ENCODE assay signal across 8 cellular contexts in the genomic region with DNA sequence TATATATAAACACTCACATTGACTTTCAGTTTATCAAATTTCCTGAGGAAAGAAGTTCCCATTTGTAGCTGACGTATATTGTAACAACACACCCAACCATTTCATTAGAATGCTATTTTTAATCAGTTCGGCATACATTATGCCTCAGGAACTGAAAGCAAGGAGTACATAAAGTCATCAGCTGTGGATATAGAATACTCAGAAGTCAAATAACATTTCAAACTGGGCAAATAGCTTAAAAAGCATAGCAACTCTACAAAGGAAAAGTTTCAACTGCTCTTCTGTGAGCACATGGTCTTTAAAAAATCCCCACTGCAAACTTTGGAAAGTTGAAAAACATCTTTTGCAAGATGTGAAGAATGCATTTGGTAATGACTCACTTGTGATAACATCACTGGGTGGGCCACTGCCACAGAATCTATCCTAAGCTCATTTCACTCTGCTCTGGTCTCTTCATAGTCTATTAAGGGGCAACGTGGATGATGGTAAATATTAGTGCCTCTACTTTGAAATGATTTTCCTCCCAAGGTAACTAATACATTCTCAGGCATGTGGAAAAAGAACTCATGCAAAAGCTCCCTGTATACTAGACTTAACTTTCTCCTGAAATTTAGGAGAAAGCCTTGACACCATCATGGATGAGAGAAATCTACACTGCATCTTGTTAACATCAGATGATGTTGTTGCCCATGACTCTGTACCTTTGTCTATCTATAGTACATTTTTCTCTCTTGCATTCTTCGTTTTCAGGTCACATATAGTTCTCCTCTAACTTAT.
DNase-seq lines count a peak whose midpoint lies in the region; ATAC-seq and TF ChIP-seq lines count a peak whose summit lies in the region.

No MANE protein-coding gene starts in this region.

- peak overlapping the region; percentile 76 for H3K4me3 Mint-ChIP-seq in activated naive CD8-positive, alpha-beta T cell

- H3K9me3 Mint-ChIP-seq in activated naive CD8-positive, alpha-beta T cell (ENCODE audit: low read depth): no peaks in the 10 kb centered on the region

- no peak for TF ChIP-seq CTCF in AG04449 (IDR thresholded peaks at IDR 0.05; ENCODE audit: insufficient read depth, low read length, missing control alignments)
- TF ChIP-seq CTCF in HEK293 (tag by site-specific recombination; IDR thresholded peaks at IDR 0.05): no peak

- no peak overlapping the region for H3K27ac ChIP-seq in HEK293 (ENCODE audit: extremely low read depth, low read depth, low read length)
- H3K27ac ChIP-seq in layer of hippocampus (ENCODE audit: low read depth, low read length): peak overlapping the region; percentile 4

- H3K27me3 ChIP-seq in layer of hippocampus (ENCODE audit: control insufficient read depth, insufficient read depth, low read length): no peaks in the 10 kb centered on the region

- peaks cover 0 to 7% of the 10 kb centered on the region in 2 experiments; a peak in 1 of 3 replicates for H3K36me3 ChIP-seq in HEK293 (ENCODE audit: control insufficient read depth in 2 of 2, insufficient read depth in 1 of 2, low read length in 2 of 2)

- H3K27me3 Mint-ChIP-seq in activated naive CD8-positive, alpha-beta T cell: no peaks in the 10 kb centered on the region

- peaks cover 34% of the 10 kb centered on the region for H3K36me3 Mint-ChIP-seq in activated naive CD8-positive, alpha-beta T cell

- H3K4me1 Mint-ChIP-seq in activated naive CD8-positive, alpha-beta T cell (ENCODE audit: low read depth): peaks cover 85% of the 10 kb centered on the region

- H3K4me3 ChIP-seq in AG04449 (ENCODE audit: low read depth, low read length): peak overlapping the region; percentile 6; the same call in 1 of the 2 replicates
- H3K4me3 ChIP-seq in HEK293 (ENCODE audit: low read depth, low read length): no peak overlapping the region

- DNase-seq in AG04449 (ENCODE audit: low read depth, low spot score): no peak
- DNase-seq in KBM-7: no peak
- DNase-seq in 8988T: no peak

- ATAC-seq in HG03342 (IDR thresholded peaks at IDR 0.05; ENCODE audit: unreplicated experiment): no peak
- ATAC-seq in GM19463 (IDR thresholded peaks at IDR 0.05; ENCODE audit: unreplicated experiment): no peak

- CTCF ChIA-PET in AG04449 (lab: Yijun Ruan, JAX): interaction anchor here (1.0 to 2.1 kb wide), 6 partner anchors 10 to 205 kb away, joined by 3 to 6 read pairs (median 5); no protein-coding TSS in a partner anchor
- CTCF ChIA-PET in HEK293 (lab: Yijun Ruan, JAX): interaction anchor here (0.8 to 1.5 kb wide), 5 partner anchors 9 to 218 kb away, joined by 3 to 5 read pairs (median 3); no protein-coding TSS in a partner anchor

- H3K9me3 ChIP-seq in HEK293 (ENCODE audit: control insufficient read depth, insufficient read depth, low read depth, low read length): no peaks in the 10 kb centered on the region

- H3K4me1 ChIP-seq in HEK293 (ENCODE audit: control insufficient read depth, insufficient read depth, low read length): peaks cover 8% of the 10 kb centered on the region

- in situ Hi-C loops in KBM-7 (cut with MboI; ENCODE audit: low pct_unique_long_range_greater_than_20kb, low sequenced_read_pairs): no loop called here

- H3K27ac Mint-ChIP-seq in activated naive CD8-positive, alpha-beta T cell: peak overlapping the region; percentile 98

- POLR2A ChIA-PET in AG04449 (lab: Yijun Ruan, JAX) (interaction anchor here (0.6 to 0.9 kb wide), 2 partner anchors 20 to 61 kb away, joined by 3 read pairs; no protein-coding TSS in a partner anchor), HEK293 (lab: Yijun Ruan, JAX) (no interaction called here)

TF ChIP-seq in HEK293, 187 proteins besides CTCF, POLR2A, EP300 and RAD21:
- no peak for TF ChIP-seq KLF7 (tag by site-specific recombination; IDR thresholded peaks at IDR 0.05; ENCODE audit: borderline replicate concordance)
- TF ChIP-seq, protein P1, sequence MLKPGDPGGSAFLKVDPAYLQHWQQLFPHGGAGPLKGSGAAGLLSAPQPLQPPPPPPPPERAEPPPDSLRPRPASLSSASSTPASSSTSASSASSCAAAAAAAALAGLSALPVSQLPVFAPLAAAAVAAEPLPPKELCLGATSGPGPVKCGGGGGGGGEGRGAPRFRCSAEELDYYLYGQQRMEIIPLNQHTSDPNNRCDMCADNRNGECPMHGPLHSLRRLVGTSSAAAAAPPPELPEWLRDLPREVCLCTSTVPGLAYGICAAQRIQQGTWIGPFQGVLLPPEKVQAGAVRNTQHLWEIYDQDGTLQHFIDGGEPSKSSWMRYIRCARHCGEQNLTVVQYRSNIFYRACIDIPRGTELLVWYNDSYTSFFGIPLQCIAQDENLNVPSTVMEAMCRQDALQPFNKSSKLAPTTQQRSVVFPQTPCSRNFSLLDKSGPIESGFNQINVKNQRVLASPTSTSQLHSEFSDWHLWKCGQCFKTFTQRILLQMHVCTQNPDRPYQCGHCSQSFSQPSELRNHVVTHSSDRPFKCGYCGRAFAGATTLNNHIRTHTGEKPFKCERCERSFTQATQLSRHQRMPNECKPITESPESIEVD (tag by site-specific recombination; IDR thresholded peaks at IDR 0.05): peak; percentile 94
- TF ChIP-seq ZNF600 (tag by site-specific recombination; IDR thresholded peaks at IDR 0.05): no peak
- peak; percentile 85 for TF ChIP-seq PRDM1 (tag by site-specific recombination; IDR thresholded peaks at IDR 0.05)
- no peak for TF ChIP-seq ZNF248 (tag by site-specific recombination; IDR thresholded peaks at IDR 0.05)
- TF ChIP-seq ZBTB8A (tag by site-specific recombination; IDR thresholded peaks at IDR 0.05): no peak
- TF ChIP-seq ZBTB17 (tag by site-specific recombination; IDR thresholded peaks at IDR 0.05): 0 out of 2 replicates have a peak, but pooled peaks have one; percentile 14
- TF ChIP-seq ZNF223 (tag by site-specific recombination; IDR thresholded peaks at IDR 0.05): no peak
- TF ChIP-seq HOXC10 (CRISPR knock-in tag; IDR thresholded peaks at IDR 0.05): no peak
- 0 out of 2 replicates have a peak, but pooled peaks have one; percentile 58 for TF ChIP-seq MZF1 (tag by site-specific recombination; IDR thresholded peaks at IDR 0.05; ENCODE audit: borderline replicate concordance)
- TF ChIP-seq ZNF202 (tag by site-specific recombination; IDR thresholded peaks at IDR 0.05; ENCODE audit: borderline replicate concordance): no peak
- TF ChIP-seq, protein P2, sequence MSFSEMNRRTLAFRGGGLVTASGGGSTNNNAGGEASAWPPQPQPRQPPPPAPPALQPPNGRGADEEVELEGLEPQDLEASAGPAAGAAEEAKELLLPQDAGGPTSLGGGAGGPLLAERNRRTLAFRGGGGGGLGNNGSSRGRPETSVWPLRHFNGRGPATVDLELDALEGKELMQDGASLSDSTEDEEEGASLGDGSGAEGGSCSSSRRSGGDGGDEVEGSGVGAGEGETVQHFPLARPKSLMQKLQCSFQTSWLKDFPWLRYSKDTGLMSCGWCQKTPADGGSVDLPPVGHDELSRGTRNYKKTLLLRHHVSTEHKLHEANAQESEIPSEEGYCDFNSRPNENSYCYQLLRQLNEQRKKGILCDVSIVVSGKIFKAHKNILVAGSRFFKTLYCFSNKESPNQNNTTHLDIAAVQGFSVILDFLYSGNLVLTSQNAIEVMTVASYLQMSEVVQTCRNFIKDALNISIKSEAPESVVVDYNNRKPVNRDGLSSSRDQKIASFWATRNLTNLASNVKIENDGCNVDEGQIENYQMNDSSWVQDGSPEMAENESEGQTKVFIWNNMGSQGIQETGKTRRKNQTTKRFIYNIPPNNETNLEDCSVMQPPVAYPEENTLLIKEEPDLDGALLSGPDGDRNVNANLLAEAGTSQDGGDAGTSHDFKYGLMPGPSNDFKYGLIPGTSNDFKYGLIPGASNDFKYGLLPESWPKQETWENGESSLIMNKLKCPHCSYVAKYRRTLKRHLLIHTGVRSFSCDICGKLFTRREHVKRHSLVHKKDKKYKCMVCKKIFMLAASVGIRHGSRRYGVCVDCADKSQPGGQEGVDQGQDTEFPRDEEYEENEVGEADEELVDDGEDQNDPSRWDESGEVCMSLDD (tag by site-specific recombination; IDR thresholded peaks at IDR 0.05): no peak
- no peak for TF ChIP-seq MYNN (tag by site-specific recombination; IDR thresholded peaks at IDR 0.05; ENCODE audit: borderline replicate concordance)
- 0 out of 2 replicates have a peak, but pooled peaks have one; percentile 20 for TF ChIP-seq ZNF629 (tag by site-specific recombination; IDR thresholded peaks at IDR 0.05)
- no peak for TF ChIP-seq ZBTB1 (tag by site-specific recombination; IDR thresholded peaks at IDR 0.05)
- TF ChIP-seq TRIM28 (IDR thresholded peaks at IDR 0.05; ENCODE audit: borderline replicate concordance, low read length): 0 out of 2 replicates have a peak, but pooled peaks have one; percentile 43
TF ChIP-seq in HEK293: peak in this region for 6.
